Comparison of ENCODE assay signal across 1 cellular context in genomic region chr16:67445913-67446907, GRCh38.
TF ChIP-seq lines count a peak whose summit lies in the region.

No MANE protein-coding gene starts in this region.

TF ChIP-seq in HepG2, 621 proteins besides CTCF, POLR2A, EP300 and RAD21 (continued from another document and continues in another):
- TF ChIP-seq ZNF710 (CRISPR knock-in tag; IDR thresholded peaks at IDR 0.05; ENCODE audit: borderline replicate concordance) (peak; percentile 87), NR2F1 (CRISPR knock-in tag; IDR thresholded peaks at IDR 0.05) (peak; percentile 43 to 54; a peak in 3 of 4 replicates), ASH2L (IDR thresholded peaks at IDR 0.05; ENCODE audit: insufficient read length, low read depth, low read length) (peak; percentile 78), ZNF709 (CRISPR knock-in tag; IDR thresholded peaks at IDR 0.05) (peak; percentile 45; the same call in 1 of the 2 replicates), ZNF296 (CRISPR knock-in tag; conservative IDR thresholded peaks at IDR 0.05) (no peak; the same call in 1 of the 2 replicates), TP53 (CRISPR knock-in tag; conservative IDR thresholded peaks at IDR 0.05) (0 out of 2 replicates have a peak, but pooled peaks have one; percentile 58), ZNF503 (CRISPR knock-in tag; IDR thresholded peaks at IDR 0.05) (0 out of 2 replicates have a peak, but pooled peaks have one; percentile 43), ZNF501 (CRISPR knock-in tag; IDR thresholded peaks at IDR 0.05) (peak; percentile 11; the same call in 1 of the 2 replicates), ZNF333 (CRISPR knock-in tag; IDR thresholded peaks at IDR 0.05; ENCODE audit: borderline replicate concordance) (0 out of 2 replicates have a peak, but pooled peaks have one; percentile 34), ZNF235 (CRISPR knock-in tag; IDR thresholded peaks at IDR 0.05; ENCODE audit: borderline replicate concordance) (peak; percentile 80; the same call in 1 of the 2 replicates), TAF15 (IDR thresholded peaks at IDR 0.05; ENCODE audit: low read depth, low read length, poor library complexity, severe bottlenecking) (peak; percentile 83), PATZ1 (CRISPR knock-in tag; IDR thresholded peaks at IDR 0.05) (peak; percentile 98), ZNF451 (CRISPR knock-in tag; IDR thresholded peaks at IDR 0.05) (peak; percentile 67; the same call in 1 of the 2 replicates), SPEN (CRISPR knock-in tag; IDR thresholded peaks at IDR 0.05; ENCODE audit: low read depth) (peak; percentile 69), DR1 (CRISPR knock-in tag; IDR thresholded peaks at IDR 0.05) (peak; percentile 54; the same call in 1 of the 2 replicates), RBFOX2 (IDR thresholded peaks at IDR 0.05; ENCODE audit: low read depth, low read length) (peak; percentile 63), REPIN1 (CRISPR knock-in tag; IDR thresholded peaks at IDR 0.05; ENCODE audit: borderline replicate concordance, low read depth) (peak; percentile 68; the same call in 1 of the 2 replicates), CHD4 (IDR thresholded peaks at IDR 0.05; ENCODE audit: borderline replicate concordance, low read length) (0 out of 2 replicates have a peak, but pooled peaks have one; percentile 74), ZNF337 (CRISPR knock-in tag; IDR thresholded peaks at IDR 0.05; ENCODE audit: borderline replicate concordance, low read depth) (no peak), KDM5B (CRISPR knock-in tag; IDR thresholded peaks at IDR 0.05; ENCODE audit: borderline replicate concordance) (peak; percentile 93), GZF1 (CRISPR knock-in tag; IDR thresholded peaks at IDR 0.05) (peak; percentile 88; the same call in 1 of the 2 replicates), ZNF776 (CRISPR knock-in tag; IDR thresholded peaks at IDR 0.05) (0 out of 2 replicates have a peak, but pooled peaks have one; percentile 65), MAX (IDR thresholded peaks at IDR 0.05) (peak; percentile 52; the same call in 1 of the 2 replicates), RFXAP (CRISPR knock-in tag; IDR thresholded peaks at IDR 0.05; ENCODE audit: borderline replicate concordance) (no peak), ZFX (CRISPR knock-in tag; IDR thresholded peaks at IDR 0.05; ENCODE audit: low read depth) (peak; percentile 96), ZNF33A (CRISPR knock-in tag; IDR thresholded peaks at IDR 0.05; ENCODE audit: borderline replicate concordance) (no peak), DZIP1 (CRISPR knock-in tag; IDR thresholded peaks at IDR 0.05) (no peak), ZNF607 (CRISPR knock-in tag; IDR thresholded peaks at IDR 0.05; ENCODE audit: borderline replicate concordance) (peak; percentile 46; the same call in 1 of the 2 replicates), FOXC1 (CRISPR knock-in tag; IDR thresholded peaks at IDR 0.05; ENCODE audit: borderline replicate concordance) (0 out of 2 replicates have a peak, but pooled peaks have one; percentile 28), ZMYM3 (CRISPR knock-in tag; IDR thresholded peaks at IDR 0.05) (peak; percentile 56; the same call in 1 of the 2 replicates), ZSCAN31 (CRISPR knock-in tag; IDR thresholded peaks at IDR 0.05; ENCODE audit: low read depth) (peak; percentile 41), MAZ (IDR thresholded peaks at IDR 0.05; ENCODE audit: borderline replicate concordance, low read depth, low read length) (peak; percentile 95), MAZ (CRISPR knock-in tag; IDR thresholded peaks at IDR 0.05; ENCODE audit: low read depth) (peak; percentile 81), RBAK (CRISPR knock-in tag; IDR thresholded peaks at IDR 0.05) (peak; percentile 81; the same call in 1 of the 2 replicates), ZNF580 (CRISPR knock-in tag; IDR thresholded peaks at IDR 0.05; ENCODE audit: borderline replicate concordance, low read depth) (0 out of 2 replicates have a peak, but pooled peaks have one; percentile 24), ZNF687 (CRISPR knock-in tag; IDR thresholded peaks at IDR 0.05) (peak; percentile 94), HIVEP1 (CRISPR knock-in tag; IDR thresholded peaks at IDR 0.05) (peak; percentile 68; the same call in 1 of the 2 replicates), SKI (IDR thresholded peaks at IDR 0.05; ENCODE audit: partially characterized antibody) (peak; percentile 81), ZBTB33 (CRISPR knock-in tag; IDR thresholded peaks at IDR 0.05) (no peak), SP4 (CRISPR knock-in tag; IDR thresholded peaks at IDR 0.05) (0 out of 2 replicates have a peak, but pooled peaks have one; percentile 34), ZNF264 (CRISPR knock-in tag; IDR thresholded peaks at IDR 0.05) (0 out of 2 replicates have a peak, but pooled peaks have one; percentile 39), ERF (CRISPR knock-in tag; IDR thresholded peaks at IDR 0.05) (0 out of 2 replicates have a peak, but pooled peaks have one; percentile 34), PHF5A (CRISPR knock-in tag; IDR thresholded peaks at IDR 0.05; ENCODE audit: low read depth, unreplicated experiment) (peak; percentile 45), THRA (CRISPR knock-in tag; IDR thresholded peaks at IDR 0.05; ENCODE audit: borderline replicate concordance) (peak; percentile 99), TEAD3 (CRISPR knock-in tag; optimal IDR thresholded peaks at IDR 0.05; ENCODE audit: borderline replicate concordance) (peak; percentile 32), CAMTA2 (CRISPR knock-in tag; IDR thresholded peaks at IDR 0.05; ENCODE audit: borderline replicate concordance) (no peak; the same call in none of the 2 replicates), SSRP1 (CRISPR knock-in tag; IDR thresholded peaks at IDR 0.05) (0 out of 2 replicates have a peak, but pooled peaks have one; percentile 15)
